13 cellular contexts compared by ENCODE assay signal in genomic region chr22:40679964-40680818, GRCh38. TPM values are rescaled to one million over a fixed set of nuclear protein-coding genes. Genes with fewer than 3 reads are reported as not detected.
DNase-seq lines count a peak whose midpoint lies in the region; ATAC-seq, FAIRE-seq and TF ChIP-seq lines count a peak whose summit lies in the region.
"Had no signal": no experiment of that assay in that cellular context is flagged by ENCODE, and none has a peak within 500 bp of the region (broad histone marks: within the 10 kb centered on the region; RNA-seq: fewer than 3 reads in every experiment).

No MANE protein-coding gene starts in this region.

- H4K5ac ChIP-seq in H1 (ENCODE audit: insufficient read length, low read depth, low read length): no peak overlapping the region

- H3K9me3 ChIP-seq in H1 (ENCODE audit: insufficient read depth in 2 of 2, low read depth in 1 of 2, low read length in 1 of 2): no peaks in the 10 kb centered on the region
- H3K9me3 ChIP-seq in pancreas: no peaks in the 10 kb centered on the region
- H3K9me3 ChIP-seq in effector memory CD4-positive, alpha-beta T cell (ENCODE audit: control insufficient read depth, low read length): no peaks in the 10 kb centered on the region

- peak; percentile 41 to 58 for TF ChIP-seq RAD21 in H1 (IDR thresholded peaks at IDR 0.05 in 1 of 2, conservative IDR thresholded peaks at IDR 0.05 in 1 of 2; ENCODE audit: low read depth in 2 of 2, low read length in 2 of 2)

- H3K79me2 ChIP-seq in H1 (ENCODE audit: control insufficient read depth in 1 of 2, insufficient read depth in 2 of 2, low read length in 2 of 2): no peaks in the 10 kb centered on the region

- H2BK20ac ChIP-seq in H1 (ENCODE audit: low read length): peak overlapping the region; percentile 61; the same call in 1 of the 2 replicates

- CTCF ChIA-PET in BJ (lab: Yijun Ruan, JAX) (interaction anchor here (0.6 to 1.2 kb wide), 6 partner anchors 10 to 243 kb away, joined by 3 to 6 read pairs (median 3); no protein-coding TSS in a partner anchor), H1 (lab: Charles Lee; ENCODE audit: partially characterized antibody) (interaction anchor here (0.6 to 2.4 kb wide), 15 partner anchors 11 to 238 kb away, joined by 3 to 9 read pairs (median 3); no protein-coding TSS in a partner anchor)

- no peak overlapping the region for H2AFZ ChIP-seq in H1 (ENCODE audit: low read length)

- intact Hi-C loops in pancreas (cut with DNase I): loop anchor here in 1 of 3 donors (5.0 kb wide), 1 partner anchor 87 kb away; no protein-coding TSS in a partner anchor

- peak overlapping the region; percentile 11; the same call in 1 of the 2 replicates for H2AK5ac ChIP-seq in H1 (ENCODE audit: low read depth, low read length)

- 0 out of 2 replicates have a peak overlapping the region, but pooled peaks have one; percentile 72 for H2BK15ac ChIP-seq in H1 (ENCODE audit: low read length)

- no peak overlapping the region for H3K27ac ChIP-seq in H1 (ENCODE audit: low read depth, low read length)
- no peak overlapping the region for H3K27ac ChIP-seq in pancreas
- H3K27ac ChIP-seq in effector memory CD4-positive, alpha-beta T cell (ENCODE audit: insufficient read depth, low read length, poor library complexity, severe bottlenecking): no peak overlapping the region
- H3K27ac ChIP-seq: KMS-11 had no signal

- POLR2A ChIA-PET in BJ (lab: Charles Lee) (no interaction called here), H1 (lab: Charles Lee; ENCODE audit: partially characterized antibody) (interaction anchor here (1.3 kb wide), 1 partner anchor 44 kb away, joined by 3 read pairs; no protein-coding TSS in a partner anchor)

- peak overlapping the region; percentile 44 for H3K4ac ChIP-seq in H1 (replicated peaks; ENCODE audit: insufficient read length, low read depth, low read length)

- peak overlapping the region; percentile 4 for H4K91ac ChIP-seq in H1 (replicated peaks; ENCODE audit: insufficient read length, low read length)

- H3K9ac ChIP-seq in H1 (replicated peaks in 1 of 4; ENCODE audit: extremely low read depth in 1 of 4, low read depth in 3 of 4, low read length in 3 of 4): no peak overlapping the region
- H3K9ac ChIP-seq: KMS-11 had no signal

- H3K4me1 ChIP-seq in H1 (replicated peaks in 1 of 4; ENCODE audit: control insufficient read depth in 3 of 4, insufficient read depth in 4 of 4, low read length in 3 of 4) (peaks cover 8 to 39% (median 23%) of the 10 kb centered on the region in 4 experiments), pancreas (no peaks in the 10 kb centered on the region)
- peaks cover 2% of the 10 kb centered on the region for H3K4me1 ChIP-seq in effector memory CD4-positive, alpha-beta T cell (ENCODE audit: control insufficient read depth, insufficient read depth, low read length, poor library complexity, severe bottlenecking)

- no peak overlapping the region for H3K56ac ChIP-seq in H1 (replicated peaks; ENCODE audit: insufficient read length, low read depth, low read length)

- peak overlapping the region; percentile 66 for H2BK5ac ChIP-seq in H1 (ENCODE audit: low read depth, low read length)

- H3K79me1 ChIP-seq in H1 (ENCODE audit: low read depth, low read length): no peaks in the 10 kb centered on the region

- no peak for ATAC-seq in pancreas
- ATAC-seq in HG03196 (IDR thresholded peaks at IDR 0.05; ENCODE audit: unreplicated experiment): no peak

- no peak overlapping the region for H3K27ac Mint-ChIP-seq in nephron progenitor cell

- H3K9me3 Mint-ChIP-seq in nephron progenitor cell: no peaks in the 10 kb centered on the region

- peak overlapping the region; percentile 60 for H3K18ac ChIP-seq in H1 (ENCODE audit: extremely low read depth, low read length)

- H4K8ac ChIP-seq in H1 (ENCODE audit: extremely low read depth, insufficient read depth, low read length): no peak overlapping the region

- H3K4me3 ChIP-seq in BJ (ENCODE audit: low read depth, low read length) (no peak overlapping the region; the same call in 1 of the 2 replicates), H1 (ENCODE audit: extremely low read depth in 1 of 4, insufficient read depth in 2 of 4, low read depth in 3 of 4, low read length in 4 of 4) (peak overlapping the region in 1 of 4 experiments; percentile 32; a peak in 2 of 8 replicates), pancreas (no peak overlapping the region)
- no peak overlapping the region for H3K4me3 ChIP-seq in effector memory CD4-positive, alpha-beta T cell (ENCODE audit: insufficient read depth, low read depth, low read length, poor library complexity, severe bottlenecking)
- H3K4me3 ChIP-seq: lung had no signal

- no peak overlapping the region for H3K14ac ChIP-seq in H1 (ENCODE audit: insufficient read length)

- FAIRE-seq in H1 (lab: Jason Lieb, UNC) (no peak), pancreas (lab: Jason Lieb, UNC) (no peak)

- H3K4me3 Mint-ChIP-seq in nephron progenitor cell: peak overlapping the region; percentile 84

- H3K27me3 Mint-ChIP-seq in nephron progenitor cell (ENCODE audit: low read depth, poor library complexity): peaks cover 32% of the 10 kb centered on the region

- WGBS in H1 (ENCODE audit: extremely low coverage in 1 of 2, insufficient coverage in 1 of 2, insufficient read length in 1 of 2, insufficient replicate concordance in 2 of 2, low coverage in 1 of 2, low lambda C conversion rate in 2 of 2, missing lambda C conversion rate in 1 of 2), 2 experiments: 77% methylated on average over 9 of the region's 9 CpGs; no CpG with 5 or more reads in 1 of the 2 experiments
- WGBS in pancreas, 2 donors: 42 to 54% methylated on average over 9 of the region's 9 CpGs

- TF ChIP-seq POLR2A in H1 (IDR thresholded peaks at IDR 0.05; ENCODE audit: control extremely low read depth in 1 of 2, low read depth in 2 of 2, low read length in 2 of 2): no peak

- peak overlapping the region; percentile 94 for H2BK12ac ChIP-seq in H1 (ENCODE audit: low read depth, low read length)

- TF ChIP-seq CTCF in BJ (IDR thresholded peaks at IDR 0.05; ENCODE audit: insufficient read depth, low read depth, low read length) (peak; percentile 25), H1 (IDR thresholded peaks at IDR 0.05; ENCODE audit: control extremely low read depth in 1 of 3, insufficient read depth in 1 of 3, low read depth in 1 of 3, low read length in 3 of 3) (peak; percentile 13 to 38 (median 29); a peak in 3 of 4 replicates), nephron progenitor cell (IDR thresholded peaks at IDR 0.05) (no peak), pancreas (IDR thresholded peaks at IDR 0.05) (no peak)

- H3K27me3 ChIP-seq in BJ (ENCODE audit: control insufficient read depth, insufficient read depth, low read length) (0 out of 2 replicates have a peak, but pooled peaks cover 3% of the 10 kb centered on the region), H1 (replicated peaks in 1 of 4; ENCODE audit: control insufficient read depth in 3 of 4, extremely low read depth in 1 of 4, insufficient read depth in 3 of 4, low read length in 3 of 4) (no peaks in the 10 kb centered on the region), pancreas (peaks cover 0 to 7% (median 0%) of the 10 kb centered on the region in 4 donors)
- no peaks in the 10 kb centered on the region for H3K27me3 ChIP-seq in effector memory CD4-positive, alpha-beta T cell (replicated peaks; ENCODE audit: control insufficient read depth, insufficient read depth, low read length, poor library complexity, severe bottlenecking)

- H4K20me1 ChIP-seq in H1 (replicated peaks in 1 of 2; ENCODE audit: control insufficient read depth in 1 of 2, insufficient read depth in 2 of 2, low read length in 2 of 2): no peaks in the 10 kb centered on the region

- no peak for DNase-seq in BJ (ENCODE audit: low read depth)
- DNase-seq in NCI-H524 (lab: John Stamatoyannopoulos, UW): peak; percentile 82 to 93
- no peak for DNase-seq in H1 (ENCODE audit: low read depth in 1 of 2, low spot score in 2 of 2)
- no peak for DNase-seq in nephron progenitor cell
- no peak for DNase-seq in NCI-H774 (lab: John Stamatoyannopoulos, UW)
- no peak for DNase-seq in pancreas
- DNase-seq in effector memory CD4-positive, alpha-beta T cell: no peak
- DNase-seq: Calu3, NCI-H510A treated with DMSO at 0.1 percent for 48 hours had no signal

- H3K36me3 Mint-ChIP-seq in nephron progenitor cell (ENCODE audit: low read depth): no peaks in the 10 kb centered on the region

- peaks cover 7% of the 10 kb centered on the region; the same call in 1 of the 2 replicates for H3K23me2 ChIP-seq in H1 (ENCODE audit: low read depth, low read length)

- no peak overlapping the region for H3K23ac ChIP-seq in H1 (ENCODE audit: insufficient read length)

- TF ChIP-seq EP300 in H1 (IDR thresholded peaks at IDR 0.05; ENCODE audit: borderline replicate concordance in 1 of 2, low read depth in 2 of 2, low read length in 2 of 2): no peak

- H3K4me2 ChIP-seq in H1 (ENCODE audit: insufficient read depth in 1 of 2, low read depth in 2 of 2, low read length in 2 of 2): peak overlapping the region; percentile 1 to 57; a peak in 2 of 4 replicates
- H3K4me2 ChIP-seq: KMS-11 had no signal

- peaks cover 59% of the 10 kb centered on the region for H3K4me1 Mint-ChIP-seq in nephron progenitor cell

- H3K36me3 ChIP-seq in BJ (ENCODE audit: control insufficient read depth, insufficient read depth, low read length) (no peaks in the 10 kb centered on the region; the same call in 1 of the 2 replicates), H1 (ENCODE audit: control insufficient read depth in 2 of 4, insufficient read depth in 4 of 4, low read length in 3 of 4) (no peaks in the 10 kb centered on the region), pancreas (no peaks in the 10 kb centered on the region)
- H3K36me3 ChIP-seq in effector memory CD4-positive, alpha-beta T cell (ENCODE audit: control insufficient read depth, insufficient read depth, low read length): no peaks in the 10 kb centered on the region

- H2BK120ac ChIP-seq in H1 (replicated peaks; ENCODE audit: low read depth, low read length): peak overlapping the region; percentile 28

RNA-seq across cellular contexts. Expression of gene MCHR1, which starts 0.9 kb away (rescaled TPM):
- polyA plus RNA-seq in BJ (2011; rRNA removed) (0.64 and 1.1 TPM in 2 replicates), H1 (2011; rRNA removed) (4.6 and 7.6 TPM in 2 replicates), pancreas (under 1 TPM in 1 of 2 donors, not detected in 1; 0.23 TPM)
- 0.15 and 1.4 TPM in 2 replicates for polyA minus RNA-seq in BJ (2011; rRNA and poly(A)+ RNA removed)
- total RNA-seq in H1 (2021; fragmentation: NEBNext Ultra II Directional; extraction: Animal tissue kit (Norgen Biotek cat#: 25700)): 0.91 and 1.3 TPM in 2 replicates
- polyA plus RNA-seq in H1 (2011; cell fraction: cytosol; rRNA removed): 3.5 TPM
- polyA plus RNA-seq in H1 (2011; cell fraction: nucleus; rRNA removed): 3.8 TPM
- polyA plus RNA-seq in H1 (2012, experiment 1 of 2): 1.8 to 3.7 TPM (median 2.5 TPM) in 4 replicates
- 2.9 TPM for polyA plus RNA-seq in H1 (2012, experiment 2 of 2)
- polyA plus RNA-seq in H1 (2013, experiment 1 of 2): 1.4 TPM
- polyA plus RNA-seq in H1 (2013, experiment 2 of 2): 1.6 TPM
- polyA minus RNA-seq in H1 (2011; rRNA and poly(A)+ RNA removed): 11.0 and 14.1 TPM in 2 replicates
- 2.1 TPM for polyA minus RNA-seq in H1 (2011; cell fraction: cytosol; rRNA and poly(A)+ RNA removed)
- polyA minus RNA-seq in H1 (2011; cell fraction: nucleus; rRNA and poly(A)+ RNA removed): 2.4 TPM
- under 1 TPM in 1 of 6 donors, not detected in 5; 0.26 TPM for total RNA-seq in pancreas
- total RNA-seq: Calu3; T-helper 1 cell treated with Interleukin-12 subunit alpha and Interleukin-12 subunit beta and Interleukin-4 antibody, amounts not matched to agents 30 ng/mL and 1 ng/mL, for 36 hours had no signal

RNA-seq across cellular contexts. Expression of gene MRTFA, which starts 43.7 kb away (rescaled TPM):
- polyA plus RNA-seq in BJ (2011; rRNA removed): 6.4 and 8.9 TPM in 2 replicates
- 28.1 and 38.4 TPM in 2 replicates for polyA minus RNA-seq in BJ (2011; rRNA and poly(A)+ RNA removed)
- 37.9 and 43.1 TPM in 2 replicates for total RNA-seq in H1 (2021; fragmentation: NEBNext Ultra II Directional; extraction: Animal tissue kit (Norgen Biotek cat#: 25700))
- polyA plus RNA-seq in H1 (2011; rRNA removed): 5.4 and 12.8 TPM in 2 replicates
- polyA plus RNA-seq in H1 (2011; cell fraction: cytosol; rRNA removed): 5.5 TPM
- polyA plus RNA-seq in H1 (2011; cell fraction: nucleus; rRNA removed): 16.9 TPM
- 22.7 to 30.5 TPM (median 26.3 TPM) in 4 replicates for polyA plus RNA-seq in H1 (2012, experiment 1 of 2)
- polyA plus RNA-seq in H1 (2012, experiment 2 of 2): 26.8 TPM
- polyA plus RNA-seq in H1 (2013, experiment 1 of 2): 14.4 TPM
- polyA plus RNA-seq in H1 (2013, experiment 2 of 2): 14.6 TPM
- 15.0 and 32.6 TPM in 2 replicates for polyA minus RNA-seq in H1 (2011; rRNA and poly(A)+ RNA removed)
- 37.5 TPM for polyA minus RNA-seq in H1 (2011; cell fraction: cytosol; rRNA and poly(A)+ RNA removed)
- 41.3 TPM for polyA minus RNA-seq in H1 (2011; cell fraction: nucleus; rRNA and poly(A)+ RNA removed)
- total RNA-seq in pancreas: 10 to 100 TPM; 15.2 to 35.3 (median 24.1) TPM
- 10 to 100 TPM; 13.6 to 24.7 TPM for polyA plus RNA-seq in pancreas

Comparison
In these comparisons a context has a peak if more than half of its experiments do, and no peak if none do; other contexts are left out.
1. DNase-seq: peak in NCI-H524 (2 of 2); none in BJ (single experiment), H1 (0 of 2), nephron progenitor cell (single experiment), NCI-H774 (single experiment), pancreas (0 of 6) and effector memory CD4-positive, alpha-beta T cell (0 of 3).
2. CTCF ChIP-seq: peak in BJ (single experiment) and H1 (3 of 3); none in nephron progenitor cell (single experiment) and pancreas (0 of 4).